8 cellular contexts compared by ENCODE assay signal in the genomic region with DNA sequence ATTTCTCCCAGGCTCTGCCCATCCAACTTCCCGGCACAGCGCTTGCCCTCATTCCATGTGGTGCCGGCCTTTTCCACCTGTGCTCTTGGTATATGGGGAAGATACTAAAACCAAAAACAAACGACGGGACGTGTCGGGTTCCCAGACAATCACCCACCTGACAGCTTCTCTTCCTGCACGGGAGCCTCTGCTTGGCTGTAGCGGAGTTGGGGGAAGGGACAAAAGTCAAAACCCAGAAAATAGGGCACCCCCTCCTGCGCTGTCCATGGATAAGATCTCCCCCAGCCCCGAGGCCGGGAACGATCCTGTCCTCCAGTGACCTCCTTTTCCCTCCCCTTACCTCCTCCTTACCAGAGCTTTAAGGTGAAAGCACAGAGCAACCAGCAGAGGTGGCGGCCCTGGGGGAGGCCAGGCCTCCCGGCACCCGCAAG. TPM values are rescaled to one million over a fixed set of nuclear protein-coding genes. Genes with fewer than 3 reads are reported as not detected.
DNase-seq lines count a peak whose midpoint lies in the region; ATAC-seq and TF ChIP-seq lines count a peak whose summit lies in the region.

No MANE protein-coding gene starts in this region.

- no TSS peak for BruUV-seq in Panc1 (replicated peaks; lab: Mats Ljungman, UMichigan)

- POLR2A ChIA-PET in Panc1 (lab: Charles Lee) (interaction anchor here (1.1 to 1.3 kb wide), 2 partner anchors 9 to 14 kb away, joined by 3 read pairs; partner anchors contain the start of gene CREB3L4), GM10248 (lab: Yijun Ruan, JAX) (interaction anchor here (0.6 to 3.2 kb wide), 6 partner anchors 9 to 338 kb away, joined by 3 to 31 read pairs (median 9); partner anchors contain the start of genes CREB3L4, DENND4B, RPS27 and SLC39A1)

- TF ChIP-seq POLR2A in ovary (IDR thresholded peaks at IDR 0.05): no peak

- TF ChIP-seq CTCF in GM06990 (IDR thresholded peaks at IDR 0.05; ENCODE audit: insufficient read depth, low read length, poor library complexity, severe bottlenecking): no peak
- no peak for TF ChIP-seq CTCF in Panc1 (IDR thresholded peaks at IDR 0.05)
- TF ChIP-seq CTCF in ovary (IDR thresholded peaks at IDR 0.05): no peak
- no peak for TF ChIP-seq CTCF in GM10248 (IDR thresholded peaks at IDR 0.05; ENCODE audit: control extremely low read depth, extremely low read depth, low read depth, missing control alignments)

- H3K36me3 ChIP-seq in GM06990 (ENCODE audit: control insufficient read depth, insufficient read depth, low read length) (peaks cover 24% of the 10 kb centered on the region), Panc1 (ENCODE audit: control insufficient read depth, insufficient read depth, low read length) (no peaks in the 10 kb centered on the region; the same call in 1 of the 2 replicates), esophagus (ENCODE audit: control insufficient read depth in 2 of 2, insufficient read depth in 2 of 2, low read length in 1 of 2) (peaks cover 6 to 15% of the 10 kb centered on the region in 2 donors), ovary (no peaks in the 10 kb centered on the region)

- ATAC-seq in Panc1: no peak

- peak overlapping the region; percentile 92 for H3K27ac ChIP-seq in Panc1 (ENCODE audit: low read length)
- H3K27ac ChIP-seq in esophagus (ENCODE audit: low read depth in 2 of 2, low read length in 1 of 2): peak overlapping the region; percentile 79 to 94
- peak overlapping the region; percentile 25 to 73 for H3K27ac ChIP-seq in ovary

- H3K4me1 ChIP-seq in Panc1 (ENCODE audit: control insufficient read depth, insufficient read depth, low read length): peaks cover 10% of the 10 kb centered on the region
- no peaks in the 10 kb centered on the region for H3K4me1 ChIP-seq in esophagus (ENCODE audit: control insufficient read depth in 2 of 2, insufficient read depth in 2 of 2, low read length in 1 of 2)
- peaks cover 4% of the 10 kb centered on the region for H3K4me1 ChIP-seq in ovary (ENCODE audit: insufficient read depth)

- CTCF ChIA-PET in Panc1 (lab: Charles Lee) (interaction anchor here (1.3 to 1.6 kb wide), 2 partner anchors 10 kb away, joined by 5 to 8 read pairs; partner anchors contain the start of gene CREB3L4), GM10248 (lab: Yijun Ruan, JAX) (interaction anchor here (0.8 to 4.4 kb wide), 13 partner anchors 8 to 208 kb away, joined by 3 to 36 read pairs (median 6); partner anchors contain the start of genes CREB3L4, DENND4B, GATAD2B and RAB13)

- WGBS in esophagus, 2 donors: 0 to 1% methylated on average over 16 of the region's 16 CpGs
- WGBS in ovary, 3 donors: 0 to 2% (median 1%) methylated on average over 16 of the region's 16 CpGs

- no peak for DNase-seq in GM06990 (ENCODE audit: extremely low read depth, insufficient read length)
- DNase-seq in Panc1 (ENCODE audit: low read depth, low spot score): no peak
- no peak for DNase-seq in ovary
- DNase-seq in SHP77 treated with DMSO at 0.1 percent for 48 hours (lab: John Stamatoyannopoulos, UW): no peak
- DNase-seq in stimulated activated CD8-positive, alpha-beta memory T cell treated with anti-CD3 and anti-CD28 coated beads, Interleukin-4, amount 100 ng/mL, for 48 hours: no peak
- no peak for DNase-seq in GM03348 (ENCODE audit: low spot score)
- DNase-seq in GM10248 (ENCODE audit: extremely low spot score): no peak

- in situ Hi-C loops in Panc1 (cut with HindIII; ENCODE audit: low pct_unique_long_range_greater_than_20kb, low sequenced_read_pairs): no loop called here

- H3K9me3 ChIP-seq in Panc1 (ENCODE audit: control insufficient read depth, insufficient read depth, low read depth, low read length): no peaks in the 10 kb centered on the region
- H3K9me3 ChIP-seq in esophagus (ENCODE audit: control insufficient read depth in 2 of 2, insufficient read depth in 1 of 2, low read depth in 1 of 2, low read length in 1 of 2): no peaks in the 10 kb centered on the region
- no peaks in the 10 kb centered on the region for H3K9me3 ChIP-seq in ovary

- intact Hi-C loops in Panc1 (cut with micrococcal nuclease; ENCODE audit: unreplicated experiment) (no loop called here), ovary (cut with DNase I) (loop anchor here in 1 of 4 donors (5.0 kb wide), 1 partner anchor 295 kb away; no protein-coding TSS in a partner anchor)

- H3K27me3 ChIP-seq in GM06990 (replicated peaks; ENCODE audit: control insufficient read depth, insufficient read depth, low read length): no peaks in the 10 kb centered on the region
- no peaks in the 10 kb centered on the region for H3K27me3 ChIP-seq in Panc1 (ENCODE audit: control insufficient read depth, insufficient read depth, low read length)
- no peaks in the 10 kb centered on the region for H3K27me3 ChIP-seq in esophagus (ENCODE audit: control insufficient read depth in 1 of 2, insufficient read depth in 2 of 2, low read length in 2 of 2)
- H3K27me3 ChIP-seq in ovary: no peaks in the 10 kb centered on the region

- no peak for TF ChIP-seq EP300 in ovary (IDR thresholded peaks at IDR 0.05)

- H3K4me3 ChIP-seq in GM06990 (replicated peaks; ENCODE audit: low read depth, low read length) (peak overlapping the region; percentile 97), Panc1 (ENCODE audit: low read depth in 2 of 2, low read length in 2 of 2) (peak overlapping the region; percentile 95 to 97), esophagus (ENCODE audit: low read depth in 1 of 2, low read length in 2 of 2) (peak overlapping the region; percentile 85 to 97), ovary (peak overlapping the region; percentile 85)

RNA-seq across cellular contexts. Expression of gene JTB, which starts 0.6 kb away (rescaled TPM):
- total RNA-seq in Panc1 (2021; ENCODE audit: unreplicated experiment) (134 TPM), ovary (100 to 1,000 TPM in 2 of 7 donors, 10 to 100 TPM in 5; 82.7 to 207 (median 88.6) TPM)
- polyA plus RNA-seq in Panc1 (2012; ENCODE audit: insufficient read length): 132 TPM
- polyA plus RNA-seq in esophagus (100 to 1,000 TPM in 1 of 2 donors, 10 to 100 TPM in 1; 79.1 to 134 TPM), ovary (100 to 1,000 TPM in 1 of 2 donors, 10 to 100 TPM in 1; 77.5 to 150 TPM)

RNA-seq across cellular contexts. Expression of gene CREB3L4, which starts 9.1 kb away (rescaled TPM):
- 12.3 TPM for total RNA-seq in Panc1 (2021; ENCODE audit: unreplicated experiment)
- 14.8 TPM for polyA plus RNA-seq in Panc1 (2012; ENCODE audit: insufficient read length)
- 10 to 100 TPM in 1 of 2 donors, 1 to 10 TPM in 1; 9.4 to 10.0 TPM for polyA plus RNA-seq in esophagus
- total RNA-seq in ovary: 10 to 100 TPM; 10.5 to 24.9 (median 14.9) TPM
- polyA plus RNA-seq in ovary: 10 to 100 TPM; 17.6 to 27.2 TPM

RNA-seq across cellular contexts. Expression of gene RAB13, which starts 9.3 kb away (rescaled TPM):
- 70.6 TPM for total RNA-seq in Panc1 (2021; ENCODE audit: unreplicated experiment)
- polyA plus RNA-seq in Panc1 (2012; ENCODE audit: insufficient read length): 102 TPM
- 10 to 100 TPM; 83.2 to 89.5 TPM for polyA plus RNA-seq in esophagus
- 100 to 1,000 TPM in 4 of 7 donors, 10 to 100 TPM in 3; 31.4 to 147 (median 101) TPM for total RNA-seq in ovary
- 100 to 1,000 TPM; 155 to 190 TPM for polyA plus RNA-seq in ovary

RNA-seq across cellular contexts. Expression of gene SLC39A1, which starts 13.5 kb away (rescaled TPM):
- total RNA-seq in Panc1 (2021; ENCODE audit: unreplicated experiment) (158 TPM), ovary (10 to 100 TPM; 59.3 to 83.7 (median 67.2) TPM)
- 185 TPM for polyA plus RNA-seq in Panc1 (2012; ENCODE audit: insufficient read length)
- polyA plus RNA-seq in esophagus (10 to 100 TPM; 29.0 to 51.2 TPM), ovary (100 to 1,000 TPM in 1 of 2 donors, 10 to 100 TPM in 1; 83.6 to 121 TPM)

RNA-seq across cellular contexts. Expression of gene RPS27, which starts 13.7 kb away (rescaled TPM):
- total RNA-seq in Panc1 (2021; ENCODE audit: unreplicated experiment): 1,095 TPM
- polyA plus RNA-seq in Panc1 (2012; ENCODE audit: insufficient read length): 1,178 TPM
- polyA plus RNA-seq in esophagus: 1,000 to 10,000 TPM; 5,298 to 9,661 TPM
- total RNA-seq in ovary: 1,000 to 10,000 TPM; 3,441 to 7,027 (median 4,323) TPM
- over 10,000 TPM; 15,496 to 24,704 TPM for polyA plus RNA-seq in ovary
